Comparison of ENCODE assay signal across 15 cellular contexts in the genomic region with DNA sequence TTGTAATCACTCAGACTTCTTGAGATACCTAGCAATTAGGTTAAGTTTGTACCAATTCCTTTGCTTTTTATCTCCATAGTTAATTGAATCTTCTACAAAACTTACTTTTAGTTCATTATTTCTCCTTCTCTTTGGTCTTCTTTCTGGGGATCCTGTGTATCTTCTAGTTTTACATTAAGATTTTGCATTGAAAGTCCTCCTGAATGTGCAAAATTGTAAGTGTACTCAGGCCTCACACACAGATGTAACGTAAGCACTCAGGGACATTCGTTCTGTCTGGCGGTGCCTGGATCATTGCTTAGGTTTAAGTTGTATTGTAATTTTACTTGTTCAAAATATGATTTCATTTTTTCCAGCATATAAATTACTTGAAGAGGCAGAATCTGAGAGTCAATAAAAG.
DNase-seq lines count a peak whose midpoint lies in the region; ATAC-seq and TF ChIP-seq lines count a peak whose summit lies in the region.
"Had no signal": no experiment of that assay in that cellular context is flagged by ENCODE, and none has a peak within 500 bp of the region (broad histone marks: within the 10 kb centered on the region; RNA-seq: fewer than 3 reads in every experiment).

No MANE protein-coding gene starts in this region.

- no peak overlapping the region for H3K4me3 Mint-ChIP-seq in GM23338
- H3K4me3 Mint-ChIP-seq: CD4-positive, alpha-beta T cell; HFFc6 had no signal

- H3K4me3 ChIP-seq in breast epithelium: no peak overlapping the region
- H3K4me3 ChIP-seq in GM23338: no peak overlapping the region
- H3K4me3 ChIP-seq in WERI-Rb-1 (ENCODE audit: low read depth, low read length): no peak overlapping the region

- no peaks in the 10 kb centered on the region for H3K9me2 ChIP-seq in GM23338 (ENCODE audit: insufficient read depth)

- no peak overlapping the region for H2AFZ ChIP-seq in GM23338

- H3K4me1 ChIP-seq in breast epithelium (no peaks in the 10 kb centered on the region), GM23338 (ENCODE audit: insufficient read depth) (peaks cover 10% of the 10 kb centered on the region)

- no peaks in the 10 kb centered on the region for H3K36me3 Mint-ChIP-seq in GM23338 (ENCODE audit: low read depth)

- no peak for TF ChIP-seq POLR2A in breast epithelium (IDR thresholded peaks at IDR 0.05)

- DNase-seq in Ammon's horn (ENCODE audit: low spot score) (peak; percentile 39), midbrain (lab: John Stamatoyannopoulos, UW) (peak; percentile 47), superior temporal gyrus (ENCODE audit: extremely low spot score) (peak; percentile 78), breast epithelium (ENCODE audit: low spot score in 2 of 2) (no peak), GM23338 (ENCODE audit: low spot score) (no peak), WERI-Rb-1 (no peak)
- DNase-seq: AML-193; Calu3; CD4-positive, alpha-beta T cell; DMS 273 treated with DMSO at 0.1 percent for 48 hours; HCEC 1CT; HFFc6; IMR-90 had no signal

- no peaks in the 10 kb centered on the region for H3K27me3 Mint-ChIP-seq in GM23338 (ENCODE audit: insufficient read depth, low read depth, poor library complexity)

- H3K27ac Mint-ChIP-seq in GM23338: no peak overlapping the region
- H3K27ac Mint-ChIP-seq: CD4-positive, alpha-beta T cell; HFFc6 had no signal

- H3K9me3 Mint-ChIP-seq in GM23338: peaks cover 49% of the 10 kb centered on the region
- H3K9me3 Mint-ChIP-seq: CD4-positive, alpha-beta T cell had no signal

- H3K4me1 Mint-ChIP-seq in GM23338: 0 out of 3 replicates have a peak, but pooled peaks cover 5% of the 10 kb centered on the region

- no peaks in the 10 kb centered on the region for H3K79me2 ChIP-seq in GM23338 (replicated peaks; ENCODE audit: insufficient read depth)

- H4K20me1 ChIP-seq in GM23338 (replicated peaks; ENCODE audit: insufficient read depth): peaks cover 3% of the 10 kb centered on the region; the same call in 1 of the 2 replicates

- no peak overlapping the region for H3K4me2 ChIP-seq in GM23338

- H3K27me3 ChIP-seq in breast epithelium: no peaks in the 10 kb centered on the region
- peaks cover 19% of the 10 kb centered on the region; the same call in 1 of the 2 replicates for H3K27me3 ChIP-seq in GM23338 (ENCODE audit: insufficient read depth)
- H3K27me3 ChIP-seq in WERI-Rb-1 (ENCODE audit: insufficient read depth, low read depth, severe bottlenecking): no peaks in the 10 kb centered on the region

- ATAC-seq in GM23338: no peak

- H3K27ac ChIP-seq in cingulate gyrus (ENCODE audit: low read depth, low read length) (peak overlapping the region; percentile 97), breast epithelium (no peak overlapping the region), GM23338 (ENCODE audit: low read depth) (no peak overlapping the region), WERI-Rb-1 (no peak overlapping the region)
- H3K27ac ChIP-seq: 22Rv1 had no signal

- intact Hi-C loops in breast epithelium (cut with DNase I; ENCODE audit: low total_unique reads): no loop called here

- H3K9me3 ChIP-seq in breast epithelium (no peaks in the 10 kb centered on the region), WERI-Rb-1 (ENCODE audit: severe bottlenecking) (no peaks in the 10 kb centered on the region)

- H3K36me3 ChIP-seq in breast epithelium: no peaks in the 10 kb centered on the region
- no peaks in the 10 kb centered on the region for H3K36me3 ChIP-seq in GM23338 (ENCODE audit: insufficient read depth)
- H3K36me3 ChIP-seq in WERI-Rb-1: no peaks in the 10 kb centered on the region

- no peaks in the 10 kb centered on the region for H3F3A ChIP-seq in GM23338 (replicated peaks; ENCODE audit: low read depth)

- TF ChIP-seq CTCF in breast epithelium (IDR thresholded peaks at IDR 0.05) (no peak), GM23338 (conservative IDR thresholded peaks at IDR 0.05; ENCODE audit: low read depth in 2 of 2) (no peak), WERI-Rb-1 (IDR thresholded peaks at IDR 0.05; ENCODE audit: low read depth, low read length) (no peak)

TF ChIP-seq in GM23338, 12 proteins besides CTCF, POLR2A, EP300 and RAD21 (continues in another document):
- TF ChIP-seq STAT1 (IDR thresholded peaks at IDR 0.05; ENCODE audit: unreplicated experiment) (no peak), EZH2phosphoT487 (IDR thresholded peaks at IDR 0.05; ENCODE audit: unreplicated experiment) (no peak)
- TF ChIP-seq, protein P1, sequence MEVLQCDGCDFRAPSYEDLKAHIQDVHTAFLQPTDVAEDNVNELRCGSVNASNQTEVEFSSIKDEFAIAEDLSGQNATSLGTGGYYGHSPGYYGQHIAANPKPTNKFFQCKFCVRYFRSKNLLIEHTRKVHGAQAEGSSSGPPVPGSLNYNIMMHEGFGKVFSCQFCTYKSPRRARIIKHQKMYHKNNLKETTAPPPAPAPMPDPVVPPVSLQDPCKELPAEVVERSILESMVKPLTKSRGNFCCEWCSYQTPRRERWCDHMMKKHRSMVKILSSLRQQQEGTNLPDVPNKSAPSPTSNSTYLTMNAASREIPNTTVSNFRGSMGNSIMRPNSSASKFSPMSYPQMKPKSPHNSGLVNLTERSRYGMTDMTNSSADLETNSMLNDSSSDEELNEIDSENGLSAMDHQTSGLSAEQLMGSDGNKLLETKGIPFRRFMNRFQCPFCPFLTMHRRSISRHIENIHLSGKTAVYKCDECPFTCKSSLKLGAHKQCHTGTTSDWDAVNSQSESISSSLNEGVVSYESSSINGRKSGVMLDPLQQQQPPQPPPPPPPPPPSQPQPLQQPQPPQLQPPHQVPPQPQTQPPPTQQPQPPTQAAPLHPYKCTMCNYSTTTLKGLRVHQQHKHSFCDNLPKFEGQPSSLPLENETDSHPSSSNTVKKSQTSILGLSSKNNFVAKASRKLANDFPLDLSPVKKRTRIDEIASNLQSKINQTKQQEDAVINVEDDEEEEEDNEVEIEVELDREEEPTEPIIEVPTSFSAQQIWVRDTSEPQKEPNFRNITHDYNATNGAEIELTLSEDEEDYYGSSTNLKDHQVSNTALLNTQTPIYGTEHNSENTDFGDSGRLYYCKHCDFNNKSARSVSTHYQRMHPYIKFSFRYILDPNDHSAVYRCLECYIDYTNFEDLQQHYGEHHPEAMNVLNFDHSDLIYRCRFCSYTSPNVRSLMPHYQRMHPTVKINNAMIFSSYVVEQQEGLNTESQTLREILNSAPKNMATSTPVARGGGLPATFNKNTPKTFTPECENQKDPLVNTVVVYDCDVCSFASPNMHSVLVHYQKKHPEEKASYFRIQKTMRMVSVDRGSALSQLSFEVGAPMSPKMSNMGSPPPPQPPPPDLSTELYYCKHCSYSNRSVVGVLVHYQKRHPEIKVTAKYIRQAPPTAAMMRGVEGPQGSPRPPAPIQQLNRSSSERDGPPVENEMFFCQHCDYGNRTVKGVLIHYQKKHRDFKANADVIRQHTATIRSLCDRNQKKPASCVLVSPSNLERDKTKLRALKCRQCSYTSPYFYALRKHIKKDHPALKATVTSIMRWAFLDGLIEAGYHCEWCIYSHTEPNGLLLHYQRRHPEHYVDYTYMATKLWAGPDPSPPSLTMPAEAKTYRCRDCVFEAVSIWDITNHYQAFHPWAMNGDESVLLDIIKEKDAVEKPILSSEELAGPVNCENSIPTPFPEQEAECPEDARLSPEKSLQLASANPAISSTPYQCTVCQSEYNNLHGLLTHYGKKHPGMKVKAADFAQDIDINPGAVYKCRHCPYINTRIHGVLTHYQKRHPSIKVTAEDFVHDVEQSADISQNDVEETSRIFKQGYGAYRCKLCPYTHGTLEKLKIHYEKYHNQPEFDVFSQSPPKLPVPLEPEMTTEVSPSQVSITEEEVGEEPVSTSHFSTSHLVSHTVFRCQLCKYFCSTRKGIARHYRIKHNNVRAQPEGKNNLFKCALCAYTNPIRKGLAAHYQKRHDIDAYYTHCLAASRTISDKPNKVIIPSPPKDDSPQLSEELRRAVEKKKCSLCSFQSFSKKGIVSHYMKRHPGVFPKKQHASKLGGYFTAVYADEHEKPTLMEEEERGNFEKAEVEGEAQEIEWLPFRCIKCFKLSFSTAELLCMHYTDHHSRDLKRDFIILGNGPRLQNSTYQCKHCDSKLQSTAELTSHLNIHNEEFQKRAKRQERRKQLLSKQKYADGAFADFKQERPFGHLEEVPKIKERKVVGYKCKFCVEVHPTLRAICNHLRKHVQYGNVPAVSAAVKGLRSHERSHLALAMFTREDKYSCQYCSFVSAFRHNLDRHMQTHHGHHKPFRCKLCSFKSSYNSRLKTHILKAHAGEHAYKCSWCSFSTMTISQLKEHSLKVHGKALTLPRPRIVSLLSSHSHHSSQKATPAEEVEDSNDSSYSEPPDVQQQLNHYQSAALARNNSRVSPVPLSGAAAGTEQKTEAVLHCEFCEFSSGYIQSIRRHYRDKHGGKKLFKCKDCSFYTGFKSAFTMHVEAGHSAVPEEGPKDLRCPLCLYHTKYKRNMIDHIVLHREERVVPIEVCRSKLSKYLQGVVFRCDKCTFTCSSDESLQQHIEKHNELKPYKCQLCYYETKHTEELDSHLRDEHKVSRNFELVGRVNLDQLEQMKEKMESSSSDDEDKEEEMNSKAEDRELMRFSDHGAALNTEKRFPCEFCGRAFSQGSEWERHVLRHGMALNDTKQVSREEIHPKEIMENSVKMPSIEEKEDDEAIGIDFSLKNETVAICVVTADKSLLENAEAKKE (CRISPR knock-in tag; IDR thresholded peaks at IDR 0.05): no peak
- TF ChIP-seq, protein P2, sequence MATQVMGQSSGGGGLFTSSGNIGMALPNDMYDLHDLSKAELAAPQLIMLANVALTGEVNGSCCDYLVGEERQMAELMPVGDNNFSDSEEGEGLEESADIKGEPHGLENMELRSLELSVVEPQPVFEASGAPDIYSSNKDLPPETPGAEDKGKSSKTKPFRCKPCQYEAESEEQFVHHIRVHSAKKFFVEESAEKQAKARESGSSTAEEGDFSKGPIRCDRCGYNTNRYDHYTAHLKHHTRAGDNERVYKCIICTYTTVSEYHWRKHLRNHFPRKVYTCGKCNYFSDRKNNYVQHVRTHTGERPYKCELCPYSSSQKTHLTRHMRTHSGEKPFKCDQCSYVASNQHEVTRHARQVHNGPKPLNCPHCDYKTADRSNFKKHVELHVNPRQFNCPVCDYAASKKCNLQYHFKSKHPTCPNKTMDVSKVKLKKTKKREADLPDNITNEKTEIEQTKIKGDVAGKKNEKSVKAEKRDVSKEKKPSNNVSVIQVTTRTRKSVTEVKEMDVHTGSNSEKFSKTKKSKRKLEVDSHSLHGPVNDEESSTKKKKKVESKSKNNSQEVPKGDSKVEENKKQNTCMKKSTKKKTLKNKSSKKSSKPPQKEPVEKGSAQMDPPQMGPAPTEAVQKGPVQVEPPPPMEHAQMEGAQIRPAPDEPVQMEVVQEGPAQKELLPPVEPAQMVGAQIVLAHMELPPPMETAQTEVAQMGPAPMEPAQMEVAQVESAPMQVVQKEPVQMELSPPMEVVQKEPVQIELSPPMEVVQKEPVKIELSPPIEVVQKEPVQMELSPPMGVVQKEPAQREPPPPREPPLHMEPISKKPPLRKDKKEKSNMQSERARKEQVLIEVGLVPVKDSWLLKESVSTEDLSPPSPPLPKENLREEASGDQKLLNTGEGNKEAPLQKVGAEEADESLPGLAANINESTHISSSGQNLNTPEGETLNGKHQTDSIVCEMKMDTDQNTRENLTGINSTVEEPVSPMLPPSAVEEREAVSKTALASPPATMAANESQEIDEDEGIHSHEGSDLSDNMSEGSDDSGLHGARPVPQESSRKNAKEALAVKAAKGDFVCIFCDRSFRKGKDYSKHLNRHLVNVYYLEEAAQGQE (IDR thresholded peaks at IDR 0.05; ENCODE audit: unreplicated experiment): no peak

Comparison
In these comparisons a context has a peak if more than half of its experiments do, and no peak if none do; other contexts are left out.
1. DNase-seq: peak in Ammon's horn (single experiment), midbrain (single experiment) and superior temporal gyrus (single experiment); none in breast epithelium (0 of 2), GM23338 (single experiment) and WERI-Rb-1 (single experiment).